ENCODE assay signal across 1 cellular context in genomic region chr3:9791790-9792404, GRCh38.
TF ChIP-seq lines count a peak whose summit lies in the region.

No MANE protein-coding gene starts in this region.

TF ChIP-seq in K562, 482 proteins besides CTCF, POLR2A, EP300 and RAD21 (continued from another document):
- TF ChIP-seq ZNF407 (IDR thresholded peaks at IDR 0.05; ENCODE audit: low read depth) (peak; percentile 37; the same call in 1 of the 2 replicates), HCFC1 (IDR thresholded peaks at IDR 0.05; ENCODE audit: low read depth, low read length) (0 out of 2 replicates have a peak, but pooled peaks have one; percentile 9)
